18 cellular contexts compared by ENCODE assay signal in genomic region chr15:93019971-93020370, GRCh38.
A peak's percentile ranks its signal among the peaks of the same experiment; 100 is the strongest.
DNase-seq lines count a peak whose midpoint lies in the region; ATAC-seq and TF ChIP-seq lines count a peak whose summit lies in the region.
"Had no signal": no experiment of that assay in that cellular context is flagged by ENCODE, and none has a peak within 500 bp of the region (broad histone marks: within the 10 kb centered on the region; RNA-seq: fewer than 3 reads in every experiment).

No MANE protein-coding gene starts in this region.

- H3K4me3 Mint-ChIP-seq in activated T-cell treated with anti-CD3 and anti-CD28 coated beads, Interleukin-2, amount 50 U/mL, for 72 hours, result peak overlapping the region in 1 of 2 donors; percentile 11
- no peak overlapping the region for H3K4me3 Mint-ChIP-seq in Calu3 (ENCODE audit: low read depth, unreplicated experiment)
- H3K4me3 Mint-ChIP-seq in naive thymus-derived CD8-positive, alpha-beta T cell, result peak overlapping the region in 3 of 10 donors; percentile 14 to 43 (median 16)
- H3K4me3 Mint-ChIP-seq: brain had no signal

- ATAC-seq in activated T-cell treated with anti-CD3 and anti-CD28 coated beads, Interleukin-2, amount 50 U/mL, for 72 hours (replicated peaks in 1 of 2), result no peak
- ATAC-seq in activated naive CD4-positive, alpha-beta T cell treated with anti-CD3 and anti-CD28 coated beads, Interleukin-2, amount 50 U/mL, for 72 hours, result no peak
- ATAC-seq in naive thymus-derived CD8-positive, alpha-beta T cell, result no peak
- ATAC-seq: left colon had no signal

- peaks cover 88% of the 10 kb centered on the region for H3K4me1 Mint-ChIP-seq in activated T-cell treated with anti-CD3 and anti-CD28 coated beads, Interleukin-2, amount 50 U/mL, for 72 hours (ENCODE audit: low read depth)
- no peaks in the 10 kb centered on the region for H3K4me1 Mint-ChIP-seq in Calu3 (ENCODE audit: low read depth, unreplicated experiment)
- peaks cover 41 to 68% (median 62%) of the 10 kb centered on the region in 4 donors for H3K4me1 Mint-ChIP-seq in naive thymus-derived CD8-positive, alpha-beta T cell

- H3K9me3 Mint-ChIP-seq in activated T-cell treated with anti-CD3 and anti-CD28 coated beads, Interleukin-2, amount 50 U/mL, for 72 hours, result peaks cover 0 to 3% of the 10 kb centered on the region in 2 donors
- H3K9me3 Mint-ChIP-seq in Calu3 (ENCODE audit: low read depth, unreplicated experiment), result no peaks in the 10 kb centered on the region
- peaks cover 0 to 8% of the 10 kb centered on the region in 2 donors for H3K9me3 Mint-ChIP-seq in activated naive CD4-positive, alpha-beta T cell treated with anti-CD3 and anti-CD28 coated beads, Interleukin-2, amount 50 U/mL, for 72 hours
- no peaks in the 10 kb centered on the region for H3K9me3 Mint-ChIP-seq in naive thymus-derived CD8-positive, alpha-beta T cell
- H3K9me3 Mint-ChIP-seq: brain had no signal

- H3K27me3 Mint-ChIP-seq in activated T-cell treated with anti-CD3 and anti-CD28 coated beads, Interleukin-2, amount 50 U/mL, for 72 hours (ENCODE audit: low read depth), result no peaks in the 10 kb centered on the region
- no peaks in the 10 kb centered on the region for H3K27me3 Mint-ChIP-seq in Calu3 (ENCODE audit: unreplicated experiment)
- H3K27me3 Mint-ChIP-seq in naive thymus-derived CD8-positive, alpha-beta T cell, result no peaks in the 10 kb centered on the region
- H3K27me3 Mint-ChIP-seq: brain had no signal

- TF ChIP-seq CTCF in Calu3 (IDR thresholded peaks at IDR 0.05; ENCODE audit: unreplicated experiment), result no peak

- intact Hi-C loops in Calu3 (cut with micrococcal nuclease; ENCODE audit: unreplicated experiment) (no loop called here), posterior vena cava (cut with DNase I) (loop anchor here (10.0 kb wide), 2 partner anchors 215 to 1105 kb away; no protein-coding TSS in a partner anchor)

- CTCF ChIA-PET in Calu3 (lab: Charles Lee), result no interaction called here

- BruUV-seq in Calu3 (replicated peaks; lab: Mats Ljungman, UMichigan), result no TSS peak

- H3K36me3 Mint-ChIP-seq in activated T-cell treated with anti-CD3 and anti-CD28 coated beads, Interleukin-2, amount 50 U/mL, for 72 hours (ENCODE audit: insufficient read depth in 2 of 2), result peaks cover 44 to 85% of the 10 kb centered on the region in 2 donors
- peaks cover 91% of the 10 kb centered on the region for H3K36me3 Mint-ChIP-seq in Calu3 (ENCODE audit: insufficient read depth, unreplicated experiment)
- peaks cover 68 to 79% of the 10 kb centered on the region in 2 donors for H3K36me3 Mint-ChIP-seq in activated naive CD4-positive, alpha-beta T cell treated with anti-CD3 and anti-CD28 coated beads, Interleukin-2, amount 50 U/mL, for 72 hours
- H3K36me3 Mint-ChIP-seq in naive thymus-derived CD8-positive, alpha-beta T cell, result peaks cover 31 to 97% (median 54%) of the 10 kb centered on the region in 3 donors

- no peak for DNase-seq in activated T-cell treated with anti-CD3 and anti-CD28 coated beads, Interleukin-2, amount 50 U/mL, for 72 hours
- DNase-seq in activated T-cell treated with anti-CD3 and anti-CD28 coated beads for 4 hours, result no peak
- no peak for DNase-seq in Calu3
- DNase-seq in activated naive CD4-positive, alpha-beta T cell treated with anti-CD3 and anti-CD28 coated beads, Interleukin-2, amount 50 U/mL, for 72 hours (ENCODE audit: low spot score in 2 of 2), result no peak
- no peak for DNase-seq in naive thymus-derived CD8-positive, alpha-beta T cell
- DNase-seq in posterior vena cava (ENCODE audit: low spot score), result no peak
- no peak for DNase-seq in NCI-H524 treated with DMSO at 0.1 percent for 48 hours (lab: John Stamatoyannopoulos, UW)
- DNase-seq: erythroblast, HCEC 1CT, Kasumi-1, left colon, mesenchymal stem cell, NCI-H1694, NCI-H2171, NCI-H69, SJCRH30, substantia nigra had no signal

- H3K27ac Mint-ChIP-seq in activated T-cell treated with anti-CD3 and anti-CD28 coated beads, Interleukin-2, amount 50 U/mL, for 72 hours, result peak overlapping the region; percentile 51
- peak overlapping the region; percentile 24 for H3K27ac Mint-ChIP-seq in Calu3 (ENCODE audit: unreplicated experiment)
- H3K27ac Mint-ChIP-seq in activated naive CD4-positive, alpha-beta T cell treated with anti-CD3 and anti-CD28 coated beads, Interleukin-2, amount 50 U/mL, for 72 hours, result peak overlapping the region; percentile 72 to 93
- peak overlapping the region in 8 of 10 donors; percentile 43 to 83 (median 68) for H3K27ac Mint-ChIP-seq in naive thymus-derived CD8-positive, alpha-beta T cell

- POLR2A ChIA-PET in naive thymus-derived CD8-positive, alpha-beta T cell (lab: Charles Lee), result no interaction called here

Comparison
In these comparisons a context has a peak if more than half of its experiments do, and no peak if none do; other contexts are left out.
1. H3K27ac Mint-ChIP-seq: peak in every context shown above with its lines; median percentile 82 in activated naive CD4-positive, alpha-beta T cell treated with anti-CD3 and anti-CD28 coated beads, Interleukin-2, amount 50 U/mL, for 72 hours; 68 in naive thymus-derived CD8-positive, alpha-beta T cell; 51 in activated T-cell treated with anti-CD3 and anti-CD28 coated beads, Interleukin-2, amount 50 U/mL, for 72 hours; 24 in Calu3.